26 cellular contexts compared by ENCODE assay signal in the genomic region with DNA sequence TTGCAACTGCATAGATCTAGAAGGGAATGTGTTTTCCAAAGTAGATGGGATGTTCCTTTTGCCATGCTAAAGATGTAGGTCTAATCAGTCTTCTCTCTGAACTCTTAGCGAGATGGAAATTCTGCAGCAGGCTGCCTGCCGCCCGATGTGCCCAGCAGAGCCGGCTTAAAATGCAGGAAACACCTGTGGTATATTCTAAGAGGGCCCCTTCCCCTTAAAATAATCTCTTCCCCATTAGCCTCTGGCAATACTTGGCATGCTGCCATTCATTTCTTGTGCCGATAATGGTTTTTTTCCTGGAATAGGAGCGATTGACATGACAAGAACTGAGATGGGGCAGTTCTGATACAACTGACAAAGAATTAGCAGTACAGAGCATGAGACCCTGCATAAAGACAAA. TPM values are rescaled to one million over a fixed set of nuclear protein-coding genes. Genes with fewer than 3 reads are reported as not detected.
"Had no signal": no experiment of that assay in that cellular context is flagged by ENCODE, and none has a peak within 500 bp of the region (broad histone marks: within the 10 kb centered on the region; RNA-seq: fewer than 3 reads in every experiment).

No MANE protein-coding gene starts in this region.

- H3K9me3 ChIP-seq: body of pancreas, left lung, transverse colon, vagina had no signal

- H3K4me3 ChIP-seq: body of pancreas, cardiac muscle cell, left lung, lung, neural progenitor cell, transverse colon, vagina had no signal

- H3K9ac ChIP-seq: neural progenitor cell had no signal

- DNase-seq: activated CD4-positive, alpha-beta T cell treated with anti-CD3 and anti-CD28 coated beads, Interleukin-2, amount 10 ng/mL, durations not matched to agents 7 days and 5 days; activated CD8-positive, alpha-beta T cell treated with anti-CD3 and anti-CD28 coated beads for 36 hours; activated gamma-delta T cell; anterior cingulate cortex; body of pancreas; cortex of kidney; foreskin melanocyte; glutamatergic neuron; hippocampal formation; kidney glomerular epithelial cell; left lung; naive thymus-derived CD8-positive, alpha-beta T cell; small intestine; stimulated activated CD4-positive, alpha-beta T cell treated with anti-CD3 and anti-CD28 coated beads, Interleukin-15, amount 100 ng/mL, for 24 hours; stimulated activated CD8-positive, alpha-beta memory T cell treated with anti-CD3 and anti-CD28 coated beads, Interleukin-4, amount 100 ng/mL, for 48 hours; stimulated activated naive B cell treated with anti-CD40 and anti-IgM and Interleukin-4, amounts not matched to agents 10 μg/mL and 1 μg/mL and 100 μg/mL, for 72 hours; transverse colon had no signal

- H3K36me3 ChIP-seq: cardiac muscle cell, left lung, neural progenitor cell, transverse colon, vagina had no signal

- H3K27ac ChIP-seq: body of pancreas, cardiac muscle cell, left lung, neural progenitor cell, transverse colon, vagina, VCaP had no signal

- H3K27me3 ChIP-seq: body of pancreas, cardiac muscle cell, neural progenitor cell, transverse colon, vagina had no signal

- ATAC-seq: activated CD4-positive, CD25-positive, alpha-beta regulatory T cell treated with anti-CD3 and anti-CD28 coated beads, Interleukin-2, amount 50 U/mL, for 24 hours; activated CD8-positive, alpha-beta T cell treated with anti-CD3 and anti-CD28 coated beads for 36 hours; body of pancreas; left lung; naive thymus-derived CD8-positive, alpha-beta T cell; sciatic nerve; stimulated activated naive B cell treated with anti-CD40 and anti-IgM and Interleukin-4, amounts not matched to agents 10 μg/mL and 1 μg/mL and 100 μg/mL, for 72 hours had no signal

- H3K4me1 ChIP-seq: body of pancreas, left lung, transverse colon, vagina had no signal

- H3K4me2 ChIP-seq: neural progenitor cell had no signal

- H2AFZ ChIP-seq: neural progenitor cell had no signal

RNA-seq across cellular contexts. Expression of a gene that starts 29.9 kb away (rescaled TPM):
- total RNA-seq: activated CD4-positive, alpha-beta T cell treated with anti-CD3 and anti-CD28 coated beads, Interleukin-2, amount 10 ng/mL, durations not matched to agents 7 days and 5 days; activated CD8-positive, alpha-beta T cell treated with anti-CD3 and anti-CD28 coated beads for 36 hours; activated T-helper 1 cell treated with anti-CD3 and anti-CD28 coated beads, Interleukin-12 subunit alpha, Interleukin-12 subunit beta, Interleukin-2, Interleukin-4 antibody, amounts not matched to agents 30 ng/mL and 10 ng/mL and 1 ng/mL, durations not matched to agents 14 hours and 24 hours and 36 hours; body of pancreas; naive thymus-derived CD8-positive, alpha-beta T cell; omental fat pad had no signal
- polyA plus RNA-seq: naive thymus-derived CD8-positive, alpha-beta T cell had no signal
